ENCODE assay signal across 1 cellular context in genomic region chr6:132122871-132123270, GRCh38.
TF ChIP-seq lines count a peak whose summit lies in the region.

No MANE protein-coding gene starts in this region.

TF ChIP-seq in HEK293, 187 proteins besides CTCF, POLR2A, EP300 and RAD21 (continued from another document):
- TF ChIP-seq ZBTB44 (tag by site-specific recombination; IDR thresholded peaks at IDR 0.05) (no peak), GLI4 (tag by site-specific recombination; IDR thresholded peaks at IDR 0.05) (no peak), SETDB1 (IDR thresholded peaks at IDR 0.05; ENCODE audit: insufficient read length, low read length) (peak; percentile 48), SP7 (tag by site-specific recombination; IDR thresholded peaks at IDR 0.05) (peak; percentile 71), GLI2 (tag by site-specific recombination; IDR thresholded peaks at IDR 0.05; ENCODE audit: borderline replicate concordance, low read depth) (peak; percentile 88; the same call in 1 of the 2 replicates), MYNN (tag by site-specific recombination; IDR thresholded peaks at IDR 0.05; ENCODE audit: borderline replicate concordance) (no peak), ZNF426 (tag by site-specific recombination; IDR thresholded peaks at IDR 0.05) (no peak), ZNF16 (tag by site-specific recombination; IDR thresholded peaks at IDR 0.05; ENCODE audit: low read depth) (no peak), MEIS1 (CRISPR knock-in tag; IDR thresholded peaks at IDR 0.05; ENCODE audit: borderline replicate concordance) (no peak), HOXA7 (CRISPR knock-in tag; IDR thresholded peaks at IDR 0.05; ENCODE audit: borderline replicate concordance) (no peak), ZNF660 (tag by site-specific recombination; IDR thresholded peaks at IDR 0.05) (peak; percentile 82; the same call in 1 of the 2 replicates), ZBTB7A (tag by site-specific recombination; IDR thresholded peaks at IDR 0.05; ENCODE audit: low read depth) (no peak), TCF7L2 (IDR thresholded peaks at IDR 0.05; ENCODE audit: borderline replicate concordance, low read depth, low read length) (peak; percentile 76; the same call in 1 of the 2 replicates), TRIM28 (IDR thresholded peaks at IDR 0.05; ENCODE audit: borderline replicate concordance, low read length) (peak; percentile 96), PRDM2 (tag by site-specific recombination; IDR thresholded peaks at IDR 0.05; ENCODE audit: borderline replicate concordance) (no peak), ZEB2 (tag by site-specific recombination; IDR thresholded peaks at IDR 0.05) (no peak), PRDM6 (tag by site-specific recombination; IDR thresholded peaks at IDR 0.05) (0 out of 2 replicates have a peak, but pooled peaks have one; percentile 18), ZNF513 (tag by site-specific recombination; IDR thresholded peaks at IDR 0.05) (no peak), ZNF624 (tag by site-specific recombination; IDR thresholded peaks at IDR 0.05) (no peak), ZIC2 (tag by site-specific recombination; IDR thresholded peaks at IDR 0.05) (peak; percentile 70), INSM2 (tag by site-specific recombination; IDR thresholded peaks at IDR 0.05) (peak; percentile 82), ZNF140 (tag by site-specific recombination; IDR thresholded peaks at IDR 0.05) (no peak), ZNF610 (tag by site-specific recombination; IDR thresholded peaks at IDR 0.05; ENCODE audit: borderline replicate concordance) (no peak), ZNF311 (tag by site-specific recombination; IDR thresholded peaks at IDR 0.05; ENCODE audit: borderline replicate concordance) (no peak), ZNF221 (tag by site-specific recombination; IDR thresholded peaks at IDR 0.05; ENCODE audit: borderline replicate concordance) (no peak), ZNF148 (tag by site-specific recombination; IDR thresholded peaks at IDR 0.05; ENCODE audit: borderline replicate concordance) (no peak), ZBTB21 (tag by site-specific recombination; IDR thresholded peaks at IDR 0.05) (peak; percentile 52; the same call in 1 of the 2 replicates), ZNF843 (tag by site-specific recombination; IDR thresholded peaks at IDR 0.05) (peak; percentile 65; the same call in 1 of the 2 replicates), ZBTB8A (tag by site-specific recombination; IDR thresholded peaks at IDR 0.05) (no peak), ZSCAN23 (tag by site-specific recombination; IDR thresholded peaks at IDR 0.05) (no peak), ZNF23 (tag by site-specific recombination; IDR thresholded peaks at IDR 0.05; ENCODE audit: borderline replicate concordance) (no peak), ZNF2 (tag by site-specific recombination; IDR thresholded peaks at IDR 0.05) (no peak), HOXC10 (CRISPR knock-in tag; IDR thresholded peaks at IDR 0.05) (no peak), ZNF280D (tag by site-specific recombination; IDR thresholded peaks at IDR 0.05) (no peak), IKZF3 (tag by site-specific recombination; IDR thresholded peaks at IDR 0.05) (peak; percentile 54; the same call in 1 of the 2 replicates), ZNF621 (tag by site-specific recombination; IDR thresholded peaks at IDR 0.05) (no peak)
TF ChIP-seq in HEK293: peak in this region for 16.
